8 cellular contexts compared by ENCODE assay signal in genomic region chr5:168219515-168220410, GRCh38.
A peak's percentile ranks its signal among the peaks of the same experiment; 100 is the strongest.
DNase-seq lines count a peak whose midpoint lies in the region; ATAC-seq and TF ChIP-seq lines count a peak whose summit lies in the region.

No MANE protein-coding gene starts in this region.

- no peak overlapping the region for H2BK5ac ChIP-seq in neuronal stem cell (ENCODE audit: low read length)

- TF ChIP-seq CTCF in foreskin fibroblast (IDR thresholded peaks at IDR 0.05; ENCODE audit: low read depth, low read length): peak; percentile 83

- H3K4ac ChIP-seq in neuronal stem cell (ENCODE audit: low read length): no peak overlapping the region

- H3K9me3 ChIP-seq in neuronal stem cell (replicated peaks in 1 of 2; ENCODE audit: control insufficient read depth in 2 of 2, insufficient read depth in 1 of 2, low read depth in 1 of 2, low read length in 2 of 2): no peaks in the 10 kb centered on the region

- CTCF ChIA-PET in activated CD8-positive, alpha-beta T cell treated with anti-CD3 and anti-CD28 coated beads, Interleukin-2, amount 10 ng/mL, durations not matched to agents 7 days and 5 days (lab: Charles Lee): interaction anchor here (0.6 to 2.1 kb wide), 15 partner anchors 8 to 1976 kb away, joined by 3 to 11 read pairs (median 5); no protein-coding TSS in a partner anchor

- no peaks in the 10 kb centered on the region for H3K79me1 ChIP-seq in neuronal stem cell (ENCODE audit: low read depth, low read length)

- no peak overlapping the region for H2BK15ac ChIP-seq in neuronal stem cell (ENCODE audit: low read length)

- no peaks in the 10 kb centered on the region for H3K9me3 Mint-ChIP-seq in activated CD8-positive, alpha-beta T cell treated with anti-CD3 and anti-CD28 coated beads, Interleukin-2, amount 10 ng/mL, durations not matched to agents 7 days and 5 days (ENCODE audit: insufficient read depth)

- H3K27ac ChIP-seq in neuronal stem cell (replicated peaks; ENCODE audit: low read length): no peak overlapping the region

- peaks cover 4 to 5% of the 10 kb centered on the region in 2 donors for H3K4me1 ChIP-seq in neuronal stem cell (ENCODE audit: control insufficient read depth in 2 of 2, insufficient read depth in 1 of 2, low read depth in 1 of 2, low read length in 2 of 2)

- DNase-seq in Daoy (ENCODE audit: low read depth) (peak; percentile 58), NCI-H345 treated with DMSO at 0.1 percent for 48 hours (lab: John Stamatoyannopoulos, UW; ENCODE audit: unreplicated experiment) (peak; percentile 68), foreskin fibroblast (peak; percentile 41 to 75), neuronal stem cell (ENCODE audit: low spot score) (peak; percentile 83), mesenteric fat pad (ENCODE audit: low spot score) (no peak)
- peak; percentile 64 for DNase-seq in activated CD8-positive, alpha-beta T cell treated with anti-CD3 and anti-CD28 coated beads, Interleukin-2, amount 10 ng/mL, durations not matched to agents 7 days and 5 days

- H3K36me3 Mint-ChIP-seq in activated CD8-positive, alpha-beta T cell treated with anti-CD3 and anti-CD28 coated beads, Interleukin-2, amount 10 ng/mL, durations not matched to agents 7 days and 5 days (ENCODE audit: low read depth): no peaks in the 10 kb centered on the region

- POLR2A ChIA-PET in activated CD8-positive, alpha-beta T cell treated with anti-CD3 and anti-CD28 coated beads, Interleukin-2, amount 10 ng/mL, durations not matched to agents 7 days and 5 days (lab: Charles Lee): no interaction called here

- H2BK120ac ChIP-seq in neuronal stem cell (ENCODE audit: low read depth, low read length): no peak overlapping the region

- H2AFZ ChIP-seq in neuronal stem cell (ENCODE audit: low read length): peak overlapping the region; percentile 78

- peak; percentile 91 for ATAC-seq in GM19395 (IDR thresholded peaks at IDR 0.05; ENCODE audit: unreplicated experiment)
- ATAC-seq in HG03378 (IDR thresholded peaks at IDR 0.05; ENCODE audit: unreplicated experiment): peak; percentile 92
- ATAC-seq in activated CD8-positive, alpha-beta T cell treated with anti-CD3 and anti-CD28 coated beads, Interleukin-2, amount 10 ng/mL, durations not matched to agents 7 days and 5 days: peak; percentile 63

- no peak overlapping the region for H3K18ac ChIP-seq in neuronal stem cell (ENCODE audit: low read length)

- H4K91ac ChIP-seq in neuronal stem cell (ENCODE audit: low read depth, low read length, poor library complexity): no peak overlapping the region

- no peaks in the 10 kb centered on the region for H3K27me3 ChIP-seq in neuronal stem cell (ENCODE audit: control insufficient read depth in 3 of 3, insufficient read depth in 3 of 3, low read depth in 1 of 3, low read length in 3 of 3)

- no peak overlapping the region for H2BK12ac ChIP-seq in neuronal stem cell (ENCODE audit: low read length)

- no peak overlapping the region for H3K27ac Mint-ChIP-seq in activated CD8-positive, alpha-beta T cell treated with anti-CD3 and anti-CD28 coated beads, Interleukin-2, amount 10 ng/mL, durations not matched to agents 7 days and 5 days

- no peak overlapping the region for H3K4me2 ChIP-seq in neuronal stem cell (ENCODE audit: insufficient read depth, low read length, poor library complexity, severe bottlenecking)

- no peak overlapping the region for H3K4me3 Mint-ChIP-seq in activated CD8-positive, alpha-beta T cell treated with anti-CD3 and anti-CD28 coated beads, Interleukin-2, amount 10 ng/mL, durations not matched to agents 7 days and 5 days

- peaks cover 0 to 16% of the 10 kb centered on the region in 2 donors for H3K36me3 ChIP-seq in neuronal stem cell (replicated peaks in 1 of 2; ENCODE audit: control insufficient read depth in 2 of 2, insufficient read depth in 2 of 2, low read length in 2 of 2)

- H3K27me3 Mint-ChIP-seq in activated CD8-positive, alpha-beta T cell treated with anti-CD3 and anti-CD28 coated beads, Interleukin-2, amount 10 ng/mL, durations not matched to agents 7 days and 5 days (ENCODE audit: low read depth): no peaks in the 10 kb centered on the region

- no peak overlapping the region for H4K8ac ChIP-seq in neuronal stem cell (ENCODE audit: low read depth, low read length)

- H2AK5ac ChIP-seq in neuronal stem cell (ENCODE audit: low read depth, low read length): no peak overlapping the region

- no peak overlapping the region for H3K23ac ChIP-seq in neuronal stem cell (ENCODE audit: low read depth, low read length, poor library complexity)

- H3K4me3 ChIP-seq in foreskin fibroblast (ENCODE audit: low read depth in 1 of 2, low read length in 2 of 2): peak overlapping the region in 1 of 2 donors; percentile 19
- H3K4me3 ChIP-seq in neuronal stem cell (ENCODE audit: low read length in 2 of 2): no peak overlapping the region

- H3K14ac ChIP-seq in neuronal stem cell (ENCODE audit: low read length): no peak overlapping the region

- no peaks in the 10 kb centered on the region for H3K4me1 Mint-ChIP-seq in activated CD8-positive, alpha-beta T cell treated with anti-CD3 and anti-CD28 coated beads, Interleukin-2, amount 10 ng/mL, durations not matched to agents 7 days and 5 days (ENCODE audit: low read depth)

- WGBS in neuronal stem cell (ENCODE audit: extremely low coverage in 2 of 2, insufficient read length in 2 of 2, insufficient replicate concordance in 1 of 2), 2 donors: no CpG with 5 or more reads among the region's 8 CpGs

- no peak overlapping the region for H3K9ac ChIP-seq in neuronal stem cell (ENCODE audit: low read depth, low read length, poor library complexity)
